19 cellular contexts compared by ENCODE assay signal in genomic region chr3:49388416-49388815, GRCh38. TPM values are rescaled to one million over a fixed set of nuclear protein-coding genes. Genes with fewer than 3 reads are reported as not detected.
DNase-seq lines count a peak whose midpoint lies in the region; ATAC-seq and TF ChIP-seq lines count a peak whose summit lies in the region.
"Had no signal": no experiment of that assay in that cellular context is flagged by ENCODE, and none has a peak within 500 bp of the region (broad histone marks: within the 10 kb centered on the region; RNA-seq: fewer than 3 reads in every experiment).

No MANE protein-coding gene starts in this region.

- H3K4me2 ChIP-seq in fibroblast of lung (ENCODE audit: extremely low read depth, insufficient read depth, low read length), result no peak overlapping the region
- H3K4me2 ChIP-seq in smooth muscle cell, result peak overlapping the region; percentile 41

- H3K9ac ChIP-seq in fibroblast of lung (ENCODE audit: insufficient read depth, low read length) (no peak overlapping the region), smooth muscle cell (ENCODE audit: low read depth) (no peak overlapping the region)

- H3K9me3 ChIP-seq in T-helper 17 cell (ENCODE audit: control insufficient read depth, low read length, poor library complexity, severe bottlenecking) (no peaks in the 10 kb centered on the region), fibroblast of lung (ENCODE audit: control insufficient read depth, insufficient read depth, low read depth, low read length) (no peaks in the 10 kb centered on the region), smooth muscle cell (replicated peaks; ENCODE audit: low read depth) (no peaks in the 10 kb centered on the region), vagina (no peaks in the 10 kb centered on the region)
- H3K9me3 ChIP-seq: adrenal gland, heart left ventricle, uterus had no signal

- H3K27ac Mint-ChIP-seq in activated naive CD8-positive, alpha-beta T cell, result peak overlapping the region; percentile 46
- no peak overlapping the region for H3K27ac Mint-ChIP-seq in activated naive CD8-positive, alpha-beta T cell treated with anti-CD3 and anti-CD28 coated beads for 36 hours
- H3K27ac Mint-ChIP-seq in T-helper 17 cell, result peak overlapping the region; percentile 77
- H3K27ac Mint-ChIP-seq in nephron progenitor cell, result no peak overlapping the region

- H3K27ac ChIP-seq in fibroblast of lung (ENCODE audit: insufficient read depth, low read length) (peak overlapping the region; percentile 28), smooth muscle cell (ENCODE audit: low read depth) (peak overlapping the region; percentile 70), vagina (no peak overlapping the region)
- H3K27ac ChIP-seq: adrenal gland, heart left ventricle, uterus had no signal

- H3K4me1 Mint-ChIP-seq in activated naive CD8-positive, alpha-beta T cell (ENCODE audit: low read depth), result peaks cover 55% of the 10 kb centered on the region
- H3K4me1 Mint-ChIP-seq in activated naive CD8-positive, alpha-beta T cell treated with anti-CD3 and anti-CD28 coated beads for 36 hours, result peaks cover 27% of the 10 kb centered on the region
- H3K4me1 Mint-ChIP-seq in T-helper 17 cell, result peaks cover 44% of the 10 kb centered on the region
- H3K4me1 Mint-ChIP-seq in nephron progenitor cell, result peaks cover 9% of the 10 kb centered on the region

- no peak for DNase-seq in activated naive CD8-positive, alpha-beta T cell treated with anti-CD3 and anti-CD28 coated beads for 36 hours
- DNase-seq in T-helper 17 cell (no peak), fibroblast of lung (ENCODE audit: low read depth in 2 of 2) (peak in 1 of 2 donors; percentile 60), smooth muscle cell (lab: John Stamatoyannopoulos, UW; ENCODE audit: unreplicated experiment) (no peak), cortex of kidney (lab: John Stamatoyannopoulos, UW) (no peak), vagina (ENCODE audit: extremely low spot score in 2 of 2) (no peak), nephron progenitor cell (no peak)
- DNase-seq: activated T-cell treated with anti-CD3 and anti-CD28 coated beads, Interleukin-2, amount 50 U/mL, for 4 hours; adrenal gland; DMS 273 treated with DMSO at 0.1 percent for 48 hours; heart left ventricle; islet precursor cell; NCI-H1048; NCI-H82; RPMI8226; stimulated activated naive CD4-positive, alpha-beta T cell treated with Interleukin-2 at 50 U/mL for 16 hours; uterus had no signal

- 58% methylated on average over 1 of the region's 1 CpG for WGBS in smooth muscle cell (ENCODE audit: low lambda C conversion rate)

- no peaks in the 10 kb centered on the region for H3K36me3 ChIP-seq in fibroblast of lung (ENCODE audit: control insufficient read depth, insufficient read depth, low read length)
- no peaks in the 10 kb centered on the region for H3K36me3 ChIP-seq in smooth muscle cell (ENCODE audit: low read depth)
- no peaks in the 10 kb centered on the region for H3K36me3 ChIP-seq in vagina
- H3K36me3 ChIP-seq: adrenal gland, uterus had no signal

- H3K27me3 ChIP-seq in fibroblast of lung (ENCODE audit: control insufficient read depth, insufficient read depth, low read length) (no peaks in the 10 kb centered on the region), smooth muscle cell (ENCODE audit: low read depth) (no peaks in the 10 kb centered on the region), vagina (no peaks in the 10 kb centered on the region)
- H3K27me3 ChIP-seq: adrenal gland, heart left ventricle, uterus had no signal

- no peak overlapping the region for H2AFZ ChIP-seq in fibroblast of lung (ENCODE audit: low read length)
- H2AFZ ChIP-seq in smooth muscle cell (ENCODE audit: low read depth), result no peak overlapping the region

- peaks cover 2% of the 10 kb centered on the region for H3K4me1 ChIP-seq in fibroblast of lung (ENCODE audit: control insufficient read depth, extremely low read depth, insufficient read depth, low read length)
- H3K4me1 ChIP-seq in smooth muscle cell (ENCODE audit: low read depth), result no peaks in the 10 kb centered on the region
- peaks cover 78% of the 10 kb centered on the region for H3K4me1 ChIP-seq in vagina
- H3K4me1 ChIP-seq: uterus had no signal

- ATAC-seq in T-helper 17 cell, result no peak

- H3K36me3 Mint-ChIP-seq in activated naive CD8-positive, alpha-beta T cell, result no peaks in the 10 kb centered on the region
- peaks cover 20% of the 10 kb centered on the region for H3K36me3 Mint-ChIP-seq in activated naive CD8-positive, alpha-beta T cell treated with anti-CD3 and anti-CD28 coated beads for 36 hours
- H3K36me3 Mint-ChIP-seq in T-helper 17 cell (ENCODE audit: low read depth) (no peaks in the 10 kb centered on the region), nephron progenitor cell (ENCODE audit: low read depth) (peaks cover 41% of the 10 kb centered on the region)

- H4K20me1 ChIP-seq in fibroblast of lung (ENCODE audit: control insufficient read depth, extremely low read depth, insufficient read depth, low read length) (peaks cover 5% of the 10 kb centered on the region), smooth muscle cell (ENCODE audit: low read depth) (peaks cover 100% of the 10 kb centered on the region)

- intact Hi-C loops in vagina (cut with DNase I), result no loop called here

- no peak for TF ChIP-seq POLR2A in vagina (IDR thresholded peaks at IDR 0.05)

- H3K79me2 ChIP-seq in fibroblast of lung (ENCODE audit: control insufficient read depth, insufficient read depth, low read length) (peaks cover 96% of the 10 kb centered on the region), smooth muscle cell (ENCODE audit: low read depth) (peaks cover 100% of the 10 kb centered on the region)

- H3K4me3 Mint-ChIP-seq in activated naive CD8-positive, alpha-beta T cell, result no peak overlapping the region
- no peak overlapping the region for H3K4me3 Mint-ChIP-seq in activated naive CD8-positive, alpha-beta T cell treated with anti-CD3 and anti-CD28 coated beads for 36 hours
- H3K4me3 Mint-ChIP-seq in T-helper 17 cell (peak overlapping the region; percentile 19), nephron progenitor cell (no peak overlapping the region)
- H3K4me3 Mint-ChIP-seq: activated T-cell treated with anti-CD3 and anti-CD28 coated beads, Interleukin-2, amount 50 U/mL, for 4 hours had no signal

- H3F3A ChIP-seq in smooth muscle cell (ENCODE audit: low read depth), result peaks cover 7% of the 10 kb centered on the region

- no peaks in the 10 kb centered on the region for H3K9me3 Mint-ChIP-seq in activated naive CD8-positive, alpha-beta T cell (ENCODE audit: low read depth)
- no peaks in the 10 kb centered on the region for H3K9me3 Mint-ChIP-seq in activated naive CD8-positive, alpha-beta T cell treated with anti-CD3 and anti-CD28 coated beads for 36 hours
- H3K9me3 Mint-ChIP-seq in nephron progenitor cell, result peaks cover 2% of the 10 kb centered on the region
- H3K9me3 Mint-ChIP-seq: activated T-cell treated with anti-CD3 and anti-CD28 coated beads, Interleukin-2, amount 50 U/mL, for 4 hours had no signal

- H3K4me3 ChIP-seq in fibroblast of lung (replicated peaks in 1 of 4; ENCODE audit: control extremely low read depth in 1 of 4, insufficient read depth in 1 of 4, low read depth in 3 of 4, low read length in 4 of 4) (no peak overlapping the region), smooth muscle cell (no peak overlapping the region), vagina (no peak overlapping the region)
- H3K4me3 ChIP-seq: adrenal gland, heart left ventricle, skin epidermis, uterus had no signal

- H3K27me3 Mint-ChIP-seq in activated naive CD8-positive, alpha-beta T cell, result no peaks in the 10 kb centered on the region
- H3K27me3 Mint-ChIP-seq in activated naive CD8-positive, alpha-beta T cell treated with anti-CD3 and anti-CD28 coated beads for 36 hours, result no peaks in the 10 kb centered on the region
- H3K27me3 Mint-ChIP-seq in T-helper 17 cell (no peaks in the 10 kb centered on the region), nephron progenitor cell (ENCODE audit: low read depth, poor library complexity) (no peaks in the 10 kb centered on the region)

- TF ChIP-seq CTCF in fibroblast of lung (conservative IDR thresholded peaks at IDR 0.05 in 1 of 2, IDR thresholded peaks at IDR 0.05 in 1 of 2; ENCODE audit: low read depth in 1 of 2, low read length in 2 of 2) (no peak), smooth muscle cell (IDR thresholded peaks at IDR 0.05; ENCODE audit: borderline replicate concordance, insufficient read depth, poor library complexity, severe bottlenecking) (no peak), vagina (IDR thresholded peaks at IDR 0.05) (no peak), nephron progenitor cell (IDR thresholded peaks at IDR 0.05) (no peak)

RNA-seq across cellular contexts. Expression of gene RHOA, which starts 23.4 kb away (rescaled TPM):
- 100 to 1,000 TPM; 414 to 420 TPM for total RNA-seq in activated naive CD8-positive, alpha-beta T cell treated with anti-CD3 and anti-CD28 coated beads for 36 hours
- total RNA-seq in T-helper 17 cell (100 to 1,000 TPM; 274 to 317 TPM), fibroblast of lung (352 and 548 TPM in 2 replicates), smooth muscle cell (530 and 556 TPM in 2 replicates), vagina (377 TPM)
- polyA plus RNA-seq in fibroblast of lung (727 and 1,002 TPM in 2 replicates), smooth muscle cell (440 and 447 TPM in 2 replicates)
- 673 and 854 TPM in 2 replicates for polyA plus RNA-seq in fibroblast of lung (2012)
- polyA minus RNA-seq in fibroblast of lung (ENCODE audit: low replicate concordance), result 753 and 846 TPM in 2 replicates

RNA-seq across cellular contexts. Expression of gene TCTA, which starts 23.8 kb away (rescaled TPM):
- 10 to 100 TPM; 10.2 to 10.5 TPM for total RNA-seq in activated naive CD8-positive, alpha-beta T cell treated with anti-CD3 and anti-CD28 coated beads for 36 hours
- 10 to 100 TPM; 23.4 to 27.0 TPM for total RNA-seq in T-helper 17 cell
- 14.4 and 34.5 TPM in 2 replicates for total RNA-seq in fibroblast of lung
- polyA plus RNA-seq in fibroblast of lung, result 51.6 and 57.8 TPM in 2 replicates
- 34.6 and 38.4 TPM in 2 replicates for polyA plus RNA-seq in fibroblast of lung (2012)
- polyA minus RNA-seq in fibroblast of lung (ENCODE audit: low replicate concordance), result 30.2 and 47.6 TPM in 2 replicates
- total RNA-seq in smooth muscle cell, result 4.3 and 11.0 TPM in 2 replicates
- polyA plus RNA-seq in smooth muscle cell, result 12.8 and 13.6 TPM in 2 replicates
- 16.7 TPM for total RNA-seq in vagina

RNA-seq across cellular contexts. Expression of gene GPX1, which starts 30.3 kb away (rescaled TPM):
- 100 to 1,000 TPM; 237 to 242 TPM for total RNA-seq in activated naive CD8-positive, alpha-beta T cell treated with anti-CD3 and anti-CD28 coated beads for 36 hours
- 100 to 1,000 TPM in 1 of 2 donors, 10 to 100 TPM in 1; 75.6 to 326 TPM for total RNA-seq in T-helper 17 cell
- 447 and 456 TPM in 2 replicates for total RNA-seq in fibroblast of lung
- polyA plus RNA-seq in fibroblast of lung, result 227 and 428 TPM in 2 replicates
- polyA plus RNA-seq in fibroblast of lung (2012), result 398 and 683 TPM in 2 replicates
- polyA minus RNA-seq in fibroblast of lung (ENCODE audit: low replicate concordance), result 235 and 280 TPM in 2 replicates
- total RNA-seq in smooth muscle cell, result 148 and 173 TPM in 2 replicates
- 247 and 301 TPM in 2 replicates for polyA plus RNA-seq in smooth muscle cell
- 326 TPM for total RNA-seq in vagina

RNA-seq across cellular contexts. Expression of gene AMT, which starts 33.9 kb away (rescaled TPM):
- 1 to 10 TPM in 1 of 2 experiments, under 1 TPM in 1; 0.42 to 2.0 TPM for total RNA-seq in activated naive CD8-positive, alpha-beta T cell treated with anti-CD3 and anti-CD28 coated beads for 36 hours
- 1 to 10 TPM; 5.9 to 8.3 TPM for total RNA-seq in T-helper 17 cell
- 0.77 and 2.6 TPM in 2 replicates for total RNA-seq in fibroblast of lung
- 2.0 and 2.7 TPM in 2 replicates for polyA plus RNA-seq in fibroblast of lung
- 1.3 and 1.4 TPM in 2 replicates for polyA plus RNA-seq in fibroblast of lung (2012)
- polyA minus RNA-seq in fibroblast of lung (ENCODE audit: low replicate concordance), result 0.44 TPM in 1 of 2 replicates, not detected in the other
- 10.9 and 16.1 TPM in 2 replicates for total RNA-seq in smooth muscle cell
- 19.3 and 21.6 TPM in 2 replicates for polyA plus RNA-seq in smooth muscle cell
- 6.1 TPM for total RNA-seq in vagina

RNA-seq across cellular contexts. Expression of gene NICN1, which starts 40.7 kb away (rescaled TPM):
- 1 to 10 TPM; 7.3 to 8.7 TPM for total RNA-seq in activated naive CD8-positive, alpha-beta T cell treated with anti-CD3 and anti-CD28 coated beads for 36 hours
- total RNA-seq in T-helper 17 cell (10 to 100 TPM; 17.5 to 18.5 TPM), fibroblast of lung (3.3 and 5.6 TPM in 2 replicates), smooth muscle cell (3.9 TPM in 2 replicates), vagina (5.9 TPM)
- polyA plus RNA-seq in fibroblast of lung (9.0 and 10.5 TPM in 2 replicates), smooth muscle cell (4.5 and 4.6 TPM in 2 replicates)
- 9.9 and 10.8 TPM in 2 replicates for polyA plus RNA-seq in fibroblast of lung (2012)
- 29.3 and 81.8 TPM in 2 replicates for polyA minus RNA-seq in fibroblast of lung (ENCODE audit: low replicate concordance)

Comparison
In these comparisons a context has a peak if more than half of its experiments do, and no peak if none do; other contexts are left out.
1. H3K27ac Mint-ChIP-seq: peak in activated naive CD8-positive, alpha-beta T cell (single experiment) and T-helper 17 cell (single experiment); none in activated naive CD8-positive, alpha-beta T cell treated with anti-CD3 and anti-CD28 coated beads for 36 hours (single experiment) and nephron progenitor cell (single experiment).